Comparison of ENCODE assay signal across 8 cellular contexts in the genomic region with DNA sequence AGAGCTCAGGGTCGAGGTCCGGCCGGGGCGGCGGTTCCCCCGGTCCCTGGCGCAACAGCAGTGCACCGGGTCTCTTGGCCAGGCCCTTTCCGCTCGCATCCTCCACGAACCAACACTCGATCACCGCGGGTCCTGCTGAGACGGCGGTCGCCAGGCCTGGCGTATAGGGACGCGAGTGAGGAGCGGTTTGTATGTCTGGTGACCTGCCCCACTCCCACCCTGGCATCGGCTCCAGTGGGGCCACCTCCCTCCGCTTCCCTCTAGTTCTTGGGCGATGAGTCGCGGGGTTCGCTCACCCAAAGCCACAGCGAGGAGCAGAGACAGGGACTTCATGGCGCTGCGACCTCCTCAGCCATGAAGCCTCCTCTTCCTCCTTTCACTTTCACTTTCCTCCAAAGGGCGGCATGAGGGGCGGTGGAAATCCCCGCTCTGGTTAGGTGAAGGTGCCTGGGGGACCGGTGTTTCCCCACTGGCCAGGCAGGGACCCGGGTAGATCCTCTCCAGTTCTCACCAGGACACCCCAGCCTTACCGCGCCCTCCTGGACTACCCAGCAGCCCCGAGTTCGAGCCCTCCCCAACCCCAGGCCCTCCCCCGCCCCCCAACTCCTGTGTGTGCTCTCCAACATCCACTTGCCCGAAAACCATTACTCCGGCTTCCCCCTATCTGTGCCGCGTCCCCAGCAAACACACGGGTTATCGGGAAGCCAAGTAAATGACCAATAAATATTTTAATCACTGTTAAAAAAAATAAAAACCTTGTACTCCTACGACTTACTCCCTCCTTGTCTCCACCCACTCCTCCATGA. TPM values are rescaled to one million over a fixed set of nuclear protein-coding genes. Genes with fewer than 3 reads are reported as not detected.
A peak's percentile ranks its signal among the peaks of the same experiment; 100 is the strongest.
DNase-seq lines count a peak whose midpoint lies in the region; ATAC-seq and TF ChIP-seq lines count a peak whose summit lies in the region.

Gene TAPBP, minus strand, starts transcription at position 370 of the 806 bp plus-strand sequence. Its CDS starts 37 bp downstream, at position 333.

- H3K4me3 ChIP-seq in BE2C (ENCODE audit: low read depth, low read length) (peak within 1 kb of the TSS; percentile 91), HUES48 (ENCODE audit: low read depth, low read length) (peak within 1 kb of the TSS; percentile 98), ovary (peak within 1 kb of the TSS; percentile 64), thyroid gland (replicated peaks in 1 of 3) (peak within 1 kb of the TSS; percentile 19 to 92 (median 35))

- TF ChIP-seq CTCF in BE2C (IDR thresholded peaks at IDR 0.05; ENCODE audit: low read depth, low read length) (no peak), ovary (IDR thresholded peaks at IDR 0.05) (no peak), thyroid gland (IDR thresholded peaks at IDR 0.05) (no peak)

- H3K4me1 Mint-ChIP-seq in activated naive CD8-positive, alpha-beta T cell treated with anti-CD3 and anti-CD28 coated beads, Interleukin-2, amount 10 ng/mL, durations not matched to agents 7 days and 5 days: peaks cover 43% of the 10 kb centered on the region

- H3K36me3 ChIP-seq in BE2C (peaks cover 4% of the 10 kb centered on the region), HUES48 (ENCODE audit: control insufficient read depth, insufficient read depth, low read length) (peaks cover 9% of the 10 kb centered on the region), ovary (no peaks in the 10 kb centered on the region), thyroid gland (peaks cover 0 to 6% of the 10 kb centered on the region in 2 donors)

- DNase-seq in BE2C (peak; percentile 62), GM19240 (ENCODE audit: insufficient read length, low spot score) (peak; percentile 62), SW480 (ENCODE audit: low spot score) (peak; percentile 62), Right ventricle myocardium superior (peak; percentile 73), ovary (peak in 4 of 5 donors; percentile 55 to 73 (median 70)), thyroid gland (peak; percentile 65 to 72)
- peak; percentile 82 for DNase-seq in activated naive CD8-positive, alpha-beta T cell treated with anti-CD3 and anti-CD28 coated beads, Interleukin-2, amount 10 ng/mL, durations not matched to agents 7 days and 5 days

- peak within 1 kb of the TSS; percentile 97 for H3K27ac Mint-ChIP-seq in activated naive CD8-positive, alpha-beta T cell treated with anti-CD3 and anti-CD28 coated beads, Interleukin-2, amount 10 ng/mL, durations not matched to agents 7 days and 5 days

- TF ChIP-seq POLR2A in ovary (IDR thresholded peaks at IDR 0.05) (peak; percentile 40), thyroid gland (IDR thresholded peaks at IDR 0.05) (peak; percentile 43 to 72)

- POLR2A ChIA-PET in activated naive CD8-positive, alpha-beta T cell treated with anti-CD3 and anti-CD28 coated beads, Interleukin-2, amount 10 ng/mL, durations not matched to agents 7 days and 5 days (lab: Charles Lee): interaction anchor here (0.6 to 2.8 kb wide), 16 partner anchors 11 to 342 kb away, joined by 3 to 62 read pairs (median 4); partner anchors contain the start of genes B3GALT4, BAK1, CUTA and PFDN6

- peaks cover 38% of the 10 kb centered on the region for H3K36me3 Mint-ChIP-seq in activated naive CD8-positive, alpha-beta T cell treated with anti-CD3 and anti-CD28 coated beads, Interleukin-2, amount 10 ng/mL, durations not matched to agents 7 days and 5 days

- intact Hi-C loops in Right ventricle myocardium superior (cut with DNase I) (no loop called here), ovary (cut with DNase I) (loop anchor here in 2 of 4 donors (10.0 kb wide), 2 partner anchors 101 to 111 kb away; partner anchors contain the start of genes CUTA (in 1 of the 2), PHF1 (in 1 of the 2) and SYNGAP1 (in 1 of the 2)), thyroid gland (cut with DNase I) (no loop called here)

- H3K27ac ChIP-seq in HUES48 (ENCODE audit: low read depth, low read length): peak within 1 kb of the TSS; percentile 76
- H3K27ac ChIP-seq in ovary: peak within 1 kb of the TSS; percentile 93 to 96
- peak within 1 kb of the TSS; percentile 94 to 99 (median 98) for H3K27ac ChIP-seq in thyroid gland

- peak within 1 kb of the TSS; percentile 71 for H3K9ac ChIP-seq in HUES48 (ENCODE audit: low read depth, low read length)

- no peak for TF ChIP-seq EP300 in ovary (IDR thresholded peaks at IDR 0.05)

- H3K4me1 ChIP-seq in BE2C: peaks cover 3% of the 10 kb centered on the region; the same call in 1 of the 2 replicates
- peaks cover 30% of the 10 kb centered on the region for H3K4me1 ChIP-seq in HUES48 (ENCODE audit: control insufficient read depth, insufficient read depth, low read length)
- H3K4me1 ChIP-seq in ovary (ENCODE audit: insufficient read depth): peaks cover 8% of the 10 kb centered on the region
- H3K4me1 ChIP-seq in thyroid gland: peaks cover 24 to 47% of the 10 kb centered on the region in 2 donors

- H3K27me3 Mint-ChIP-seq in activated naive CD8-positive, alpha-beta T cell treated with anti-CD3 and anti-CD28 coated beads, Interleukin-2, amount 10 ng/mL, durations not matched to agents 7 days and 5 days: no peaks in the 10 kb centered on the region

- H3K27me3 ChIP-seq in BE2C (no peaks in the 10 kb centered on the region), HUES48 (ENCODE audit: control insufficient read depth, insufficient read depth, low read length) (no peaks in the 10 kb centered on the region), ovary (no peaks in the 10 kb centered on the region), thyroid gland (no peaks in the 10 kb centered on the region)

- peak; percentile 51 for ATAC-seq in activated naive CD8-positive, alpha-beta T cell treated with anti-CD3 and anti-CD28 coated beads, Interleukin-2, amount 10 ng/mL, durations not matched to agents 7 days and 5 days (ENCODE audit: low read depth)
- peak; percentile 34 for ATAC-seq in Right ventricle myocardium superior (ENCODE audit: poor library complexity)

- WGBS in ovary, 3 donors: 0% methylated on average over 47 of the region's 47 CpGs
- WGBS in thyroid gland, 2 donors: 0% methylated on average over 33 to 40 of the region's 47 CpGs

- H3K4me3 Mint-ChIP-seq in activated naive CD8-positive, alpha-beta T cell treated with anti-CD3 and anti-CD28 coated beads, Interleukin-2, amount 10 ng/mL, durations not matched to agents 7 days and 5 days: peak within 1 kb of the TSS; percentile 98

- H3K9me3 ChIP-seq in BE2C: no peaks in the 10 kb centered on the region
- no peaks in the 10 kb centered on the region for H3K9me3 ChIP-seq in HUES48 (ENCODE audit: control insufficient read depth, insufficient read depth, low read length)
- no peaks in the 10 kb centered on the region for H3K9me3 ChIP-seq in ovary
- H3K9me3 ChIP-seq in thyroid gland: no peaks in the 10 kb centered on the region

- no peaks in the 10 kb centered on the region for H3K9me3 Mint-ChIP-seq in activated naive CD8-positive, alpha-beta T cell treated with anti-CD3 and anti-CD28 coated beads, Interleukin-2, amount 10 ng/mL, durations not matched to agents 7 days and 5 days

RNA-seq across cellular contexts. Expression of gene TAPBP, which starts in this region (rescaled TPM):
- polyA plus RNA-seq in BE2C (2012; ENCODE audit: insufficient read depth, insufficient read length, low read depth): 8.3 TPM
- total RNA-seq in activated naive CD8-positive, alpha-beta T cell treated with anti-CD3 and anti-CD28 coated beads, Interleukin-2, amount 10 ng/mL, durations not matched to agents 7 days and 5 days: 100 to 1,000 TPM; 250 to 257 TPM
- total RNA-seq in Right ventricle myocardium superior (78.2 TPM), ovary (100 to 1,000 TPM in 1 of 7 donors, 10 to 100 TPM in 6; 33.7 to 121 (median 66.9) TPM), thyroid gland (100 to 1,000 TPM in 3 of 4 donors, 10 to 100 TPM in 1; 86.4 to 151 (median 132) TPM)
- 10 to 100 TPM; 24.4 to 40.5 TPM for polyA plus RNA-seq in ovary

Comparison
In these comparisons a context has a peak if more than half of its experiments do, and no peak if none do; other contexts are left out.
1. Peak in every context shown above with its lines: DNase-seq, ATAC-seq, H3K4me3 ChIP-seq and H3K27ac ChIP-seq.
2. H3K4me3 ChIP-seq: peak in every context shown above with its lines; median percentile 98 in HUES48; 91 in BE2C; 64 in ovary; 35 in thyroid gland.